Comparison of ENCODE assay signal across 8 cellular contexts in the genomic region with DNA sequence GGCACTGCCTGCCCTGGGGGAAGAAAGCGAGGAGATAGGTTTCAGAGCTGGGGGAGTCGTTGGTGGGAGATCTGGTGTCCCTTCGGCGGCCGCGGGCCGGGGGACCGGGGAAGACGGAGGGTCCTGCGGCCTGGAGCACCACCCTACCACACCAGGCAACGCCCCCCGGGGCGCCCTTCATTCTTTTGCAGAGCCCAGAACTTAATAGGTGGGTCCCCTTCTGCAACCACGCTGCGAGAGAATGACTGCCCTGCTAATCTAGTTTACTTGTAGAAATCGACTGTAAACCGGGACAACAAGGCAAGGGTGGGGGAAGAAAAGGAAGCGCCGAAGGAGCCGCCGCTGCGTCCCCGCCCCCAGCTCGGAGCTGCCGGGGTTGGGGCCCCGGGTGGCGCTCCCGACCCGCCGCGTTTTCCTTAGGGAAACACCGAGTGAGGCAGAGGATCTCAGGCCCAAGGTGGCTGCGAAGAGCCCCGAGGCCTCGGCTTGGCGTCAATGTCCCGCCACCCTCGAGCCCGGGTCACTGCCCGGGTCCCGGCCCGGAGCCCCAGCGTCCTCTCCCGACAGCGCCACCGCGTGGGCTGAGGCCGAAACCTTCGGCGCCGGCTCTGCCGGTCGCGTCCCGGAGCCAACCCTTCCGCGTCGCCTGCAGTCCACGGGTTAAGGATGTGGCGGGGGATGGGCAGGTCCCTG. TPM values are rescaled to one million over a fixed set of nuclear protein-coding genes. Genes with fewer than 3 reads are reported as not detected.
DNase-seq lines count a peak whose midpoint lies in the region; ATAC-seq and TF ChIP-seq lines count a peak whose summit lies in the region.

No MANE protein-coding gene starts in this region.

- POLR2A ChIA-PET in HCT116 (lab: Charles Lee) = interaction anchor here (1.1 kb wide), 1 partner anchor 8 kb away, joined by 3 read pairs; no protein-coding TSS in a partner anchor

- H3K4me1 ChIP-seq in HCT116 (ENCODE audit: control insufficient read depth in 1 of 2, insufficient read depth in 2 of 2, low read length in 2 of 2) = peaks cover 5 to 19% of the 10 kb centered on the region in 2 experiments; a peak in 3 of 4 replicates

- peak overlapping the region; percentile 40; the same call in 1 of the 2 replicates for H3K27ac ChIP-seq in HCT116 (ENCODE audit: low read depth, low read length)
- H3K27ac ChIP-seq in angular gyrus (ENCODE audit: low read depth, low read length) = peak overlapping the region; percentile 45

- TF ChIP-seq POLR2A in HCT116 (IDR thresholded peaks at IDR 0.05; ENCODE audit: borderline replicate concordance, extremely low read depth, insufficient read depth, insufficient read length) = no peak

- H3K27me3 ChIP-seq in HCT116 (ENCODE audit: insufficient read depth, low read length) = no peaks in the 10 kb centered on the region

- H3K79me2 ChIP-seq in HCT116 (ENCODE audit: insufficient read depth, low read length) = no peaks in the 10 kb centered on the region; the same call in 1 of the 2 replicates

- CTCF ChIA-PET in HCT116 (lab: Charles Lee) = interaction anchor here (1.4 to 1.8 kb wide), 2 partner anchors 8 to 26 kb away, joined by 4 to 9 read pairs; no protein-coding TSS in a partner anchor

- intact Hi-C loops in HCT116 (cut with micrococcal nuclease) = no loop called here
- intact Hi-C loops in left ventricle myocardium superior (cut with micrococcal nuclease) = no loop called here

- no peaks in the 10 kb centered on the region for H3K36me3 ChIP-seq in HCT116 (ENCODE audit: control insufficient read depth in 1 of 2, insufficient read depth in 2 of 2, low read length in 2 of 2)

- ATAC-seq in HCT116 = peak; percentile 71
- peak; percentile 49 for ATAC-seq in left ventricle myocardium superior
- no peak for ATAC-seq in HG02588 (IDR thresholded peaks at IDR 0.05; ENCODE audit: unreplicated experiment)

- BruUV-seq in HCT116 (replicated peaks; lab: Mats Ljungman, UMichigan) = no TSS peak

- no peaks in the 10 kb centered on the region for H3K9me2 ChIP-seq in HCT116 (ENCODE audit: insufficient read depth)

- H2AFZ ChIP-seq in HCT116 (ENCODE audit: low read depth, low read length, poor library complexity, severe bottlenecking) = peak overlapping the region; percentile 82

- no peaks in the 10 kb centered on the region for H3K9me3 ChIP-seq in HCT116 (ENCODE audit: control insufficient read depth in 1 of 2, insufficient read depth in 1 of 2, low read depth in 1 of 2, low read length in 2 of 2)

- peak overlapping the region; percentile 44 to 59 for H3K4me3 ChIP-seq in HCT116 (replicated peaks in 1 of 2; ENCODE audit: low read depth in 1 of 2, low read length in 2 of 2)

- RAD21 ChIA-PET in HCT116 (lab: Charles Lee; ENCODE audit: low non-redundant PET in 1 of 2, low total read pairs in 2 of 2, uncharacterized antibody in 2 of 2, unreplicated experiment in 2 of 2) = no interaction called here

- TF ChIP-seq CTCF in HCT116 (IDR thresholded peaks at IDR 0.05 in 2 of 3, conservative IDR thresholded peaks at IDR 0.05 in 1 of 3; ENCODE audit: borderline replicate concordance in 1 of 3, insufficient read depth in 1 of 3, low read depth in 2 of 3, low read length in 2 of 3) = peak in 2 of 3 experiments; percentile 79 to 82; a peak in 4 of 6 replicates

- H3K9ac ChIP-seq in HCT116 (ENCODE audit: low read length) = peak overlapping the region; percentile 62

- peak; percentile 83 for DNase-seq in ELR (ENCODE audit: low read depth)
- no peak for DNase-seq in HCT116 (ENCODE audit: low read depth, low spot score)
- DNase-seq in NOMO-1 (lab: John Stamatoyannopoulos, UW; ENCODE audit: unreplicated experiment in 2 of 2) = peak; percentile 67 to 80
- peak; percentile 79 for DNase-seq in left ventricle myocardium superior
- DNase-seq in pons (ENCODE audit: low spot score) = peak; percentile 54
- no peak for DNase-seq in NCI-H774 (lab: John Stamatoyannopoulos, UW)

- no peak for TF ChIP-seq RAD21 in HCT116 (IDR thresholded peaks at IDR 0.05; ENCODE audit: low read depth)

- H3K4me2 ChIP-seq in HCT116 (ENCODE audit: low read length) = peak overlapping the region; percentile 89

- no peaks in the 10 kb centered on the region for H4K20me1 ChIP-seq in HCT116 (ENCODE audit: insufficient read depth)

TF ChIP-seq in HCT116, 20 proteins besides CTCF, POLR2A, EP300 and RAD21:
- TF ChIP-seq, protein P1, sequence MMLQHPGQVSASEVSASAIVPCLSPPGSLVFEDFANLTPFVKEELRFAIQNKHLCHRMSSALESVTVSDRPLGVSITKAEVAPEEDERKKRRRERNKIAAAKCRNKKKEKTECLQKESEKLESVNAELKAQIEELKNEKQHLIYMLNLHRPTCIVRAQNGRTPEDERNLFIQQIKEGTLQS (IDR thresholded peaks at IDR 0.05) = no peak
- TF ChIP-seq SIN3A (IDR thresholded peaks at IDR 0.05; ENCODE audit: low read depth) (no peak), CEBPB (IDR thresholded peaks at IDR 0.05; ENCODE audit: low read depth) (no peak), ZFX (IDR thresholded peaks at IDR 0.05) (peak; percentile 48; the same call in 1 of the 2 replicates), REST (IDR thresholded peaks at IDR 0.05; ENCODE audit: low read depth) (no peak), ELF1 (IDR thresholded peaks at IDR 0.05; ENCODE audit: borderline replicate concordance, low read depth) (no peak), EGR1 (IDR thresholded peaks at IDR 0.05; ENCODE audit: low read depth) (no peak), FOSL1 (IDR thresholded peaks at IDR 0.05; ENCODE audit: low read depth) (no peak), ZBTB33 (IDR thresholded peaks at IDR 0.05; ENCODE audit: extremely low read depth, insufficient replicate concordance, low read length) (no peak), JUND (IDR thresholded peaks at IDR 0.05) (no peak), EZH2phosphoT487 (IDR thresholded peaks at IDR 0.05; ENCODE audit: borderline replicate concordance) (no peak), TCF7L2 (IDR thresholded peaks at IDR 0.05; ENCODE audit: borderline replicate concordance, extremely low read depth, insufficient read depth, insufficient read length) (peak; percentile 15), YY1 (IDR thresholded peaks at IDR 0.05; ENCODE audit: extremely low read depth, insufficient replicate concordance, low read depth, low read length) (no peak), CBX3 (IDR thresholded peaks at IDR 0.05; ENCODE audit: low read depth) (no peak), SRF (IDR thresholded peaks at IDR 0.05; ENCODE audit: low read depth) (no peak), SP1 (IDR thresholded peaks at IDR 0.05; ENCODE audit: low read depth) (no peak), POLR2AphosphoS5 (IDR thresholded peaks at IDR 0.05; ENCODE audit: low read depth, low read length) (peak; percentile 33; the same call in 1 of the 2 replicates)

RNA-seq across cellular contexts. Expression of gene SATB2, which starts 5.4 kb away (rescaled TPM):
- total RNA-seq in HCT116 (2021; ENCODE audit: unreplicated experiment) (13.8 TPM), left ventricle myocardium superior (1.3 TPM)
- polyA plus RNA-seq in HCT116 (2012) = 3.9 and 4.0 TPM in 2 replicates

Comparison
In these comparisons a context has a peak if more than half of its experiments do, and no peak if none do; other contexts are left out.
1. DNase-seq: peak in ELR (single experiment), NOMO-1 (2 of 2), left ventricle myocardium superior (single experiment) and pons (single experiment); none in HCT116 (single experiment) and NCI-H774 (single experiment).